14 cellular contexts compared by ENCODE assay signal in the genomic region with DNA sequence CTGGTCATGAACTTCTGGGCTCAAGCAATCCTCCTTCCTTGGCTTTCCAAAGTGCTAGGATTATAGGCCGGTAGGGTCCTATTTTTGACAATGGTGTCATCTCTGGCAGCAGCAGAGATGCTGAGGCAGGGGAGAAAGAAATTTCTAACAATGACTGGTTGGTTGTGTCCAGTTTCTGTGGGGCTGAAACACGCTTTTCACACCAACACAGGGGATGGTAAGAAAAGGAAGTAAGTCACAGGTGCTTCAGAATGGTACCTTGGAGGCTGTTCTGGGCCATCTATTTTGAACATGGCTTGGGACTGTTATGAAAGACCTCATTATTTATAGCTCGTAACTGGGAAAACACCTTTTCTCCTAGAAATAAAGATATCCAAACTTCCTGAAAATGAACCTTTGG.
"Had no signal": no experiment of that assay in that cellular context is flagged by ENCODE, and none has a peak within 500 bp of the region (broad histone marks: within the 10 kb centered on the region; RNA-seq: fewer than 3 reads in every experiment).

No MANE protein-coding gene starts in this region.

- H3K27ac ChIP-seq: brain microvascular endothelial cell, prostate gland, right atrium auricular region had no signal

- H3K4me3 Mint-ChIP-seq: activated T-helper 1 cell treated with anti-CD3 and anti-CD28 coated beads, Interleukin-12 subunit alpha, Interleukin-12 subunit beta, Interleukin-2, Interleukin-4 antibody, amounts not matched to agents 30 ng/mL and 10 ng/mL and 1 ng/mL, durations not matched to agents 14 hours and 24 hours and 36 hours had no signal

- H3K27me3 Mint-ChIP-seq: naive B cell had no signal

- ATAC-seq: left ventricle myocardium superior, mucosa of descending colon had no signal

- H3K9me3 ChIP-seq: mucosa of descending colon, prostate gland, right atrium auricular region had no signal

- H3K4me3 ChIP-seq: dorsolateral prefrontal cortex, mucosa of descending colon, prostate gland, right atrium auricular region had no signal

- H3K27me3 ChIP-seq: brain microvascular endothelial cell, dorsolateral prefrontal cortex, right atrium auricular region had no signal

- H3K36me3 ChIP-seq: brain microvascular endothelial cell, prostate gland, right atrium auricular region had no signal

- DNase-seq: activated CD4-positive, CD25-positive, alpha-beta regulatory T cell treated with anti-CD3 and anti-CD28 coated beads, Interleukin-2, amount 50 U/mL, for 72 hours; activated CD8-positive, alpha-beta memory T cell treated with anti-CD3 and anti-CD28 coated beads, Interleukin-2, amount 50 U/mL, for 4 hours; brain microvascular endothelial cell; central memory CD4-positive, alpha-beta T cell; dorsolateral prefrontal cortex; left ventricle myocardium superior; mucosa of descending colon; naive B cell; stimulated activated CD4-positive, alpha-beta T cell treated with anti-CD3 and anti-CD28 coated beads, Interleukin-12 subunit alpha, Interleukin-12 subunit beta, amount 100 ng/mL, for 4 hours; stimulated activated CD4-positive, alpha-beta T cell treated with anti-CD3 and anti-CD28 coated beads, Interleukin-2, amount 100 ng/mL, for 24 hours; T1000 had no signal
